Comparison of ENCODE assay signal across 13 cellular contexts in the genomic region with DNA sequence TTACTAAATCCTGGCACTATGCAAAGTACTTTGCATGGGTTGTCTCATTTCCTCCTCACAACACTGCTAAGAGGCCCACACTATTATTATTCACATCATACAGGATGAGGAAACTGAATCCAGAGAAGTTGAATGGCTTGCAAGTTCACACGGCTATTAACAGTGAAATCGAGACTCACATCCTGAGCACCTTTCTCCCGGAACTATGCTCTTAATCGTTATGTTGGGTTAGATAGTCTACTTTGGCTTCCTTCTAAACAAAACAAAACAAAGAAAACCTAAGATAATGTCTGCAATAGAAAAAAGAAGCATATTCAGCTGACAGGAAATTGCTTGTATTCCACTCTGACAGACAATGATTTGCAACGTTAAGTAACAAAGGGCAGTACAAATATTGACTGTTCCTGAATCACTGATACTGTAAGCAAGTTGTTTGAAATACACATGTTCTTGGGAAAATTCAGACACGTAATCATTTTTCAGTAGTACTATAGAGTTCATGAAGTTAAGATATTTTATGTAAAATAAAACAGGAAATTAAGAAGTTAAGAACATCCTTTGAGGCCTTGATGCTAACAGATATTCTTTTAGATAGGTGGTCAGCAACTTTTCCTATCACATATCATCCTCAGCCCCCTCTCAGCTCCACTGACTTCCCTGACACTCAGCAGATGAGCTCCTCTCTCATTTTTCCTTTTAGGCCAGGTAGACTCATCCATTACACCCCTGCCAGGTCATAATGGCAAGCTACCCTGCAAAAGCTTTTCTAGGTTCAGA. TPM values are rescaled to one million over a fixed set of nuclear protein-coding genes. Genes with fewer than 3 reads are reported as not detected.
DNase-seq lines count a peak whose midpoint lies in the region; ATAC-seq and TF ChIP-seq lines count a peak whose summit lies in the region.
"Had no signal": no experiment of that assay in that cellular context is flagged by ENCODE, and none has a peak within 500 bp of the region (broad histone marks: within the 10 kb centered on the region; RNA-seq: fewer than 3 reads in every experiment).

No MANE protein-coding gene starts in this region.

- peaks cover 39% of the 10 kb centered on the region for H3K4me1 Mint-ChIP-seq in activated naive CD8-positive, alpha-beta T cell treated with anti-CD3 and anti-CD28 coated beads, Interleukin-2, amount 10 ng/mL, durations not matched to agents 7 days and 5 days
- peaks cover 38% of the 10 kb centered on the region for H3K4me1 Mint-ChIP-seq in activated naive CD8-positive, alpha-beta T cell treated with anti-CD3 and anti-CD28 coated beads for 36 hours

- H3K36me3 ChIP-seq in OCI-LY7 (ENCODE audit: insufficient read depth, low read length) (no peaks in the 10 kb centered on the region; the same call in 1 of the 2 replicates), subcutaneous abdominal adipose tissue (ENCODE audit: control insufficient read depth in 5 of 5, insufficient read depth in 5 of 5, low read length in 5 of 5) (no peaks in the 10 kb centered on the region)
- H3K36me3 ChIP-seq: BLaER1, WERI-Rb-1 had no signal

- peak overlapping the region; percentile 12; the same call in 1 of the 2 replicates for H3K4me2 ChIP-seq in OCI-LY7 (ENCODE audit: low read length)
- H3K4me2 ChIP-seq: BLaER1 had no signal

- peak overlapping the region; percentile 46 for H3K4me3 Mint-ChIP-seq in activated naive CD8-positive, alpha-beta T cell treated with anti-CD3 and anti-CD28 coated beads, Interleukin-2, amount 10 ng/mL, durations not matched to agents 7 days and 5 days
- no peak overlapping the region for H3K4me3 Mint-ChIP-seq in activated naive CD8-positive, alpha-beta T cell treated with anti-CD3 and anti-CD28 coated beads for 36 hours
- H3K4me3 Mint-ChIP-seq: brain had no signal

- DNase-seq in activated naive CD8-positive, alpha-beta T cell treated with anti-CD3 and anti-CD28 coated beads, Interleukin-2, amount 10 ng/mL, durations not matched to agents 7 days and 5 days: no peak
- no peak for DNase-seq in activated naive CD8-positive, alpha-beta T cell treated with anti-CD3 and anti-CD28 coated beads for 36 hours
- DNase-seq in OCI-LY7 (ENCODE audit: low spot score): peak; percentile 6
- DNase-seq in fibroblast of pulmonary artery (ENCODE audit: low read depth): peak; percentile 93
- no peak for DNase-seq in cerebellar cortex (ENCODE audit: low spot score)
- DNase-seq in HUDEP-2 (lab: John Stamatoyannopoulos, UW; ENCODE audit: unreplicated experiment in 76 of 76): no peak
- DNase-seq: NCI-H1930; stimulated activated CD4-positive, alpha-beta T cell treated with anti-CD3 and anti-CD28 coated beads, Interleukin-4, amount 100 ng/mL, for 24 hours; WERI-Rb-1 had no signal

- peaks cover 42% of the 10 kb centered on the region for H3K4me1 ChIP-seq in OCI-LY7 (ENCODE audit: insufficient read depth, low read length, poor library complexity, severe bottlenecking)
- peaks cover 0 to 17% (median 8%) of the 10 kb centered on the region in 5 donors for H3K4me1 ChIP-seq in subcutaneous abdominal adipose tissue (ENCODE audit: control insufficient read depth in 5 of 5, insufficient read depth in 5 of 5, low read length in 5 of 5)

- H3K9me3 Mint-ChIP-seq in activated naive CD8-positive, alpha-beta T cell treated with anti-CD3 and anti-CD28 coated beads, Interleukin-2, amount 10 ng/mL, durations not matched to agents 7 days and 5 days: peaks cover 3% of the 10 kb centered on the region
- peaks cover 10% of the 10 kb centered on the region for H3K9me3 Mint-ChIP-seq in activated naive CD8-positive, alpha-beta T cell treated with anti-CD3 and anti-CD28 coated beads for 36 hours

- POLR2A ChIA-PET in activated naive CD8-positive, alpha-beta T cell treated with anti-CD3 and anti-CD28 coated beads, Interleukin-2, amount 10 ng/mL, durations not matched to agents 7 days and 5 days (lab: Charles Lee): no interaction called here
- POLR2A ChIA-PET in OCI-LY7 (lab: Charles Lee): interaction anchor here (0.5 to 0.9 kb wide), 3 partner anchors 28 to 624 kb away, joined by 3 to 4 read pairs (median 3); no protein-coding TSS in a partner anchor

- ATAC-seq in activated naive CD8-positive, alpha-beta T cell treated with anti-CD3 and anti-CD28 coated beads, Interleukin-2, amount 10 ng/mL, durations not matched to agents 7 days and 5 days (ENCODE audit: low read depth): peak; percentile 28
- ATAC-seq in GM19467 (IDR thresholded peaks at IDR 0.05; ENCODE audit: unreplicated experiment): no peak

- CTCF ChIA-PET in OCI-LY7 (lab: Charles Lee; ENCODE audit: unreplicated experiment): interaction anchor here (1.1 kb wide), 1 partner anchor 22 kb away, joined by 3 read pairs; no protein-coding TSS in a partner anchor

- peaks cover 3% of the 10 kb centered on the region for H3K36me3 Mint-ChIP-seq in activated naive CD8-positive, alpha-beta T cell treated with anti-CD3 and anti-CD28 coated beads, Interleukin-2, amount 10 ng/mL, durations not matched to agents 7 days and 5 days
- peaks cover 2% of the 10 kb centered on the region for H3K36me3 Mint-ChIP-seq in activated naive CD8-positive, alpha-beta T cell treated with anti-CD3 and anti-CD28 coated beads for 36 hours
- H3K36me3 Mint-ChIP-seq: brain had no signal

- BruUV-seq in OCI-LY7 (replicated peaks; lab: Mats Ljungman, UMichigan): no TSS peak

- H3K27me3 Mint-ChIP-seq in activated naive CD8-positive, alpha-beta T cell treated with anti-CD3 and anti-CD28 coated beads, Interleukin-2, amount 10 ng/mL, durations not matched to agents 7 days and 5 days: peaks cover 5% of the 10 kb centered on the region
- H3K27me3 Mint-ChIP-seq in activated naive CD8-positive, alpha-beta T cell treated with anti-CD3 and anti-CD28 coated beads for 36 hours: no peaks in the 10 kb centered on the region

- no peaks in the 10 kb centered on the region for H3K27me3 ChIP-seq in subcutaneous abdominal adipose tissue (ENCODE audit: control insufficient read depth in 5 of 5, insufficient read depth in 4 of 5, low read length in 5 of 5)
- H3K27me3 ChIP-seq: BLaER1 had no signal

- no peaks in the 10 kb centered on the region for H3K9me2 ChIP-seq in OCI-LY7 (ENCODE audit: insufficient read depth, low read length)

- no peak overlapping the region for H3K4me3 ChIP-seq in OCI-LY7 (ENCODE audit: low read depth, low read length, poor library complexity, severe bottlenecking)
- no peak overlapping the region for H3K4me3 ChIP-seq in fibroblast of pulmonary artery (replicated peaks; ENCODE audit: low read depth, low read length)
- no peak overlapping the region for H3K4me3 ChIP-seq in subcutaneous abdominal adipose tissue (ENCODE audit: low read depth in 1 of 5, low read length in 5 of 5)
- H3K4me3 ChIP-seq: BLaER1 had no signal

- TF ChIP-seq CTCF in OCI-LY7 (conservative IDR thresholded peaks at IDR 0.05; ENCODE audit: low read length): no peak
- TF ChIP-seq CTCF in fibroblast of pulmonary artery (IDR thresholded peaks at IDR 0.05; ENCODE audit: low read length, missing control alignments): no peak

- intact Hi-C loops in OCI-LY7 (cut with micrococcal nuclease; ENCODE audit: unreplicated experiment): no loop called here

- H3K79me2 ChIP-seq in OCI-LY7 (ENCODE audit: insufficient read depth, low read depth, low read length): no peaks in the 10 kb centered on the region

- H3K27ac ChIP-seq in OCI-LY7 (ENCODE audit: low read depth, low read length, poor library complexity, severe bottlenecking): peak overlapping the region; percentile 26
- peak overlapping the region; percentile 32 for H3K27ac ChIP-seq in subcutaneous abdominal adipose tissue (ENCODE audit: low read depth, low read length)
- H3K27ac ChIP-seq: BLaER1, WERI-Rb-1 had no signal

- H3K9ac ChIP-seq in subcutaneous abdominal adipose tissue (ENCODE audit: low read length in 5 of 5): peak overlapping the region in 1 of 5 donors; percentile 12
- H3K9ac ChIP-seq: BLaER1 had no signal

- no peaks in the 10 kb centered on the region for H4K20me1 ChIP-seq in OCI-LY7 (ENCODE audit: insufficient read depth, low read length)
- H4K20me1 ChIP-seq: BLaER1 had no signal

- H2AFZ ChIP-seq in OCI-LY7 (ENCODE audit: low read length): peak overlapping the region; percentile 75

- peaks cover 26% of the 10 kb centered on the region; the same call in 1 of the 2 replicates for H3K9me3 ChIP-seq in OCI-LY7 (ENCODE audit: low read length)
- H3K9me3 ChIP-seq in subcutaneous abdominal adipose tissue (ENCODE audit: control insufficient read depth in 5 of 5, low read length in 5 of 5): no peaks in the 10 kb centered on the region
- H3K9me3 ChIP-seq: BLaER1 had no signal

- peak overlapping the region; percentile 76 for H3K27ac Mint-ChIP-seq in activated naive CD8-positive, alpha-beta T cell treated with anti-CD3 and anti-CD28 coated beads, Interleukin-2, amount 10 ng/mL, durations not matched to agents 7 days and 5 days
- H3K27ac Mint-ChIP-seq in activated naive CD8-positive, alpha-beta T cell treated with anti-CD3 and anti-CD28 coated beads for 36 hours: no peak overlapping the region

RNA-seq across cellular contexts. Expression of a gene that starts 40.7 kb away (rescaled TPM):
- not detected for total RNA-seq in activated naive CD8-positive, alpha-beta T cell treated with anti-CD3 and anti-CD28 coated beads, Interleukin-2, amount 10 ng/mL, durations not matched to agents 7 days and 5 days
- not detected for total RNA-seq in activated naive CD8-positive, alpha-beta T cell treated with anti-CD3 and anti-CD28 coated beads for 36 hours
- total RNA-seq in OCI-LY7 (2014; rRNA removed; shearing (Covaris generic)): not detected in 2 replicates
- total RNA-seq in OCI-LY7 (2022): not detected in 2 replicates

RNA-seq across cellular contexts. Expression of a gene that starts 57.6 kb away (rescaled TPM):
- total RNA-seq in activated naive CD8-positive, alpha-beta T cell treated with anti-CD3 and anti-CD28 coated beads, Interleukin-2, amount 10 ng/mL, durations not matched to agents 7 days and 5 days: not detected
- total RNA-seq in activated naive CD8-positive, alpha-beta T cell treated with anti-CD3 and anti-CD28 coated beads for 36 hours: under 1 TPM; 0.12 to 0.20 TPM
- not detected in 2 replicates for total RNA-seq in OCI-LY7 (2014; rRNA removed; shearing (Covaris generic))
- total RNA-seq in OCI-LY7 (2022): not detected in 2 replicates

Comparison
In these comparisons a context has a peak if more than half of its experiments do, and no peak if none do; other contexts are left out.
1. DNase-seq: peak in OCI-LY7 (single experiment) and fibroblast of pulmonary artery (single experiment); none in activated naive CD8-positive, alpha-beta T cell treated with anti-CD3 and anti-CD28 coated beads, Interleukin-2, amount 10 ng/mL, durations not matched to agents 7 days and 5 days (single experiment), activated naive CD8-positive, alpha-beta T cell treated with anti-CD3 and anti-CD28 coated beads for 36 hours (single experiment), cerebellar cortex (single experiment) and HUDEP-2 (0 of 76).